ENCODE assay signal across 8 cellular contexts in the genomic region with DNA sequence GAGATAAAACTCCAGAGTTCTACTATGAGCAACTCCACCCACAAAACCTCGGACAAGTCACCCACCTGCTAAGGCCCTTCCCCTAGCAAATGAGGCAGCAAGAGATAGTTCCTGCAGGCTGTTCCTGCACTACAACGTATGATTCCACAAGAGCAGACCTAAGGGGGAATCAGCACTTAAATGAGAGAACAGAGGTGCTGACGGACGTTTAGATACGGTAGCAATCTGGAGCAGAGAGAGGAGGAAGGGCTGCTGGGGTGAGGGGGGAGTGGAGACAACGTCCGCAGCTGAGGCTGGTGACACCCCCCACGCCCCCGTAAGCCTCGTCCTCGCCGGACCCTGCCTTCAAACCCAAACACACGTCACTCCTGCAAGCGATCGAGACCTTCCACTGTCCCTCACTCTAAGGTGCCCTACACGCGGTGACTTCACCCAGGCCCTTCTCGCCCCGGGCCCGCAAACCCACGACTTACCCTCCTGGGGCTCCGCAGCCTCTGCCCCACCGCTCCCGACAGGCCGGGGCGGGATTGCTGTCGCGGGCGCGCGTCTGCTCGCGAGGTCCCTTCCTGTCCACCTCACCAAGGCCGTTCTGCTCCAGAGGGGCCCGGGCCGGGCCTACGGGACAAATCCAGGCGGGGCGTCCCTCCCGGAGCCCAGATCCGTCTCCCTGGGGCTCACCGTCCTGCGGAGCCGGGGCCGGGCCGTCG. TPM values are rescaled to one million over a fixed set of nuclear protein-coding genes. Genes with fewer than 3 reads are reported as not detected.
A peak's percentile ranks its signal among the peaks of the same experiment; 100 is the strongest.
DNase-seq lines count a peak whose midpoint lies in the region; ATAC-seq and TF ChIP-seq lines count a peak whose summit lies in the region.

No MANE protein-coding gene starts in this region.

- H3K4me1 Mint-ChIP-seq in stimulated activated memory B cell treated with anti-CD40 and anti-IgM and Interleukin-4, amounts not matched to agents 10 μg/mL and 1 μg/mL and 100 μg/mL, for 72 hours, result peaks cover 53% of the 10 kb centered on the region

- peaks cover 43% of the 10 kb centered on the region for H3K36me3 ChIP-seq in DND-41 (ENCODE audit: insufficient read depth, low read length)

- peak overlapping the region; percentile 88 for H3K27ac ChIP-seq in DND-41 (ENCODE audit: low read length)

- H3K27me3 ChIP-seq in DND-41 (ENCODE audit: insufficient read depth, low read length, poor library complexity), result no peaks in the 10 kb centered on the region

- ATAC-seq in DND-41 (ENCODE audit: insufficient read depth, low read depth) (peak; percentile 39), GM21423 (IDR thresholded peaks at IDR 0.05; ENCODE audit: unreplicated experiment) (peak; percentile 32)
- ATAC-seq in stimulated activated memory B cell treated with anti-CD40 and anti-IgM and Interleukin-4, amounts not matched to agents 10 μg/mL and 1 μg/mL and 100 μg/mL, for 72 hours, result no peak

- H4K20me1 ChIP-seq in DND-41 (ENCODE audit: insufficient read depth, low read length), result peaks cover 26% of the 10 kb centered on the region

- H3K4me1 ChIP-seq in DND-41 (ENCODE audit: insufficient read depth, low read length), result peaks cover 42% of the 10 kb centered on the region

- peak overlapping the region; percentile 80 for H3K4me3 Mint-ChIP-seq in stimulated activated memory B cell treated with anti-CD40 and anti-IgM and Interleukin-4, amounts not matched to agents 10 μg/mL and 1 μg/mL and 100 μg/mL, for 72 hours

- no peaks in the 10 kb centered on the region for H3K27me3 Mint-ChIP-seq in stimulated activated memory B cell treated with anti-CD40 and anti-IgM and Interleukin-4, amounts not matched to agents 10 μg/mL and 1 μg/mL and 100 μg/mL, for 72 hours

- peak overlapping the region; percentile 69 for H2AFZ ChIP-seq in DND-41 (ENCODE audit: low read depth, low read length)

- H3K79me2 ChIP-seq in DND-41 (ENCODE audit: insufficient read depth, low read length), result peaks cover 57% of the 10 kb centered on the region

- H3K4me3 ChIP-seq in DND-41 (ENCODE audit: low read depth in 1 of 2, low read length in 2 of 2) (peak overlapping the region; percentile 71 to 99), WI38 (ENCODE audit: low read depth, low read length) (peak overlapping the region; percentile 94)

- peak overlapping the region; percentile 97 for H3K9ac ChIP-seq in DND-41 (ENCODE audit: low read depth, low read length)

- peaks cover 7% of the 10 kb centered on the region for H3K36me3 Mint-ChIP-seq in stimulated activated memory B cell treated with anti-CD40 and anti-IgM and Interleukin-4, amounts not matched to agents 10 μg/mL and 1 μg/mL and 100 μg/mL, for 72 hours

- DNase-seq in DND-41 (peak; percentile 30), HT1080 (ENCODE audit: low read depth) (peak; percentile 18), dermis microvascular lymphatic vessel endothelial cell (ENCODE audit: low read depth in 2 of 2) (peak; percentile 30 to 56), lung microvascular endothelial cell (ENCODE audit: low read depth in 2 of 2) (peak; percentile 55 to 69), cerebellar nuclear complex (lab: John Stamatoyannopoulos, UW) (no peak)

- peak overlapping the region; percentile 84 for H3K27ac Mint-ChIP-seq in stimulated activated memory B cell treated with anti-CD40 and anti-IgM and Interleukin-4, amounts not matched to agents 10 μg/mL and 1 μg/mL and 100 μg/mL, for 72 hours

- H3K4me2 ChIP-seq in DND-41 (ENCODE audit: insufficient read depth, low read length), result peak overlapping the region; percentile 75

- H3K9me3 Mint-ChIP-seq in stimulated activated memory B cell treated with anti-CD40 and anti-IgM and Interleukin-4, amounts not matched to agents 10 μg/mL and 1 μg/mL and 100 μg/mL, for 72 hours, result peaks cover 19% of the 10 kb centered on the region

- H3K9me3 ChIP-seq in DND-41 (ENCODE audit: insufficient read depth, low read length, severe bottlenecking), result peaks cover 16% of the 10 kb centered on the region

- TF ChIP-seq CTCF in DND-41 (IDR thresholded peaks at IDR 0.05; ENCODE audit: borderline replicate concordance, extremely low read depth, low read length, poor library complexity, severe bottlenecking) (no peak), WI38 (IDR thresholded peaks at IDR 0.05; ENCODE audit: low read depth, low read length) (no peak)

RNA-seq across cellular contexts. Expression of a gene that starts 0.6 kb away (rescaled TPM):
- 12.2 and 16.4 TPM in 2 replicates for total RNA-seq in HT1080 (2014; rRNA removed; shearing (Covaris generic))
- polyA plus RNA-seq in HT1080 (2015; cell fraction: cytosol; rRNA removed), result 11.6 and 26.7 TPM in 2 replicates
- polyA plus RNA-seq in HT1080 (2015; cell fraction: nucleus; rRNA removed), result 23.6 and 26.9 TPM in 2 replicates
- 12.7 and 20.5 TPM in 2 replicates for total RNA-seq in dermis microvascular lymphatic vessel endothelial cell
- total RNA-seq in lung microvascular endothelial cell, result 11.6 and 15.9 TPM in 2 replicates

RNA-seq across cellular contexts. Expression of a gene that starts 47.8 kb away (rescaled TPM):
- not detected in 2 replicates for total RNA-seq in HT1080 (2014; rRNA removed; shearing (Covaris generic))
- polyA plus RNA-seq in HT1080 (2015; cell fraction: cytosol; rRNA removed), result not detected in 2 replicates
- 0.29 and 0.59 TPM in 2 replicates for polyA plus RNA-seq in HT1080 (2015; cell fraction: nucleus; rRNA removed)
- total RNA-seq in dermis microvascular lymphatic vessel endothelial cell (0.39 and 2.3 TPM in 2 replicates), lung microvascular endothelial cell (0.22 and 0.40 TPM in 2 replicates)

Comparison
In these comparisons a context has a peak if more than half of its experiments do, and no peak if none do; other contexts are left out.
1. DNase-seq: peak in DND-41 (single experiment), HT1080 (single experiment), dermis microvascular lymphatic vessel endothelial cell (2 of 2) and lung microvascular endothelial cell (2 of 2); none in cerebellar nuclear complex (0 of 2).